In genomic region chr14:51726166-51726899, GRCh38 we compare ENCODE assay signal across 1 cellular context.
TF ChIP-seq lines count a peak whose summit lies in the region.

No MANE protein-coding gene starts in this region.

TF ChIP-seq in SK-N-SH, 30 proteins besides CTCF, POLR2A, EP300 and RAD21 (continued from another document):
- peak; percentile 33; the same call in 1 of the 2 replicates for TF ChIP-seq PBX3 (IDR thresholded peaks at IDR 0.05)
- no peak for TF ChIP-seq SIN3A (IDR thresholded peaks at IDR 0.05; ENCODE audit: borderline replicate concordance, low read depth, low read length)
